Comparison of ENCODE assay signal across 26 cellular contexts in the genomic region with DNA sequence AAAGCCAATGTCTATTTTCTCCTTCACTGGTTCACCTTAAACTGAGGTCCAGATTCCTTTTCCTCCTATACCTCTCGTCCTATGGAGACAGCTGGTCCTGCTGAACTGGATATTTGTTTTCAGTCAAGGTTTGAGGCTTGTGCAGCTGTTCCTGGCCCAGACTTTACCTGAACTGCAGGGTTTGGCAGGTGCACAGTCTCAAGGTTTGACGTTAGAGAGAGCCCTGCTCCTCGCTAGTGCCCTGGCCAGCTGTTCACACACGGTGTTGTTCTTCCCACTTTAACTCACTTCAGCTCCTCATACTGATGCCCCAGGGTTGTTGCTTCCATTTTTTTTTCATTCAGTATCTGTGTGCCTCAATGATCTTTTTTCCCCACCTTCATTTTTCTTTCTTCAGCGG.
DNase-seq lines count a peak whose midpoint lies in the region; ATAC-seq and TF ChIP-seq lines count a peak whose summit lies in the region.
"Had no signal": no experiment of that assay in that cellular context is flagged by ENCODE, and none has a peak within 500 bp of the region (broad histone marks: within the 10 kb centered on the region; RNA-seq: fewer than 3 reads in every experiment).

No MANE protein-coding gene starts in this region.

- no peaks in the 10 kb centered on the region for H4K20me1 ChIP-seq in hepatocyte (ENCODE audit: insufficient read depth, poor library complexity, severe bottlenecking)
- H4K20me1 ChIP-seq: BLaER1 had no signal

- DNase-seq in DMS53 treated with DMSO at 0.1 percent for 48 hours (lab: John Stamatoyannopoulos, UW; ENCODE audit: unreplicated experiment), result peak; percentile 97
- peak; percentile 85 for DNase-seq in NCI-H2029 (lab: John Stamatoyannopoulos, UW)
- peak; percentile 69 for DNase-seq in NCI-H526 treated with DMSO at 0.1 percent for 48 hours (lab: John Stamatoyannopoulos, UW)
- DNase-seq in hepatocyte (ENCODE audit: low spot score), result no peak
- DNase-seq in hepatic stellate cell (ENCODE audit: low spot score), result no peak
- no peak for DNase-seq in activated CD8-positive, alpha-beta T cell treated with anti-CD3 and anti-CD28 coated beads for 36 hours
- DNase-seq in upper lobe of right lung, result no peak
- DNase-seq: activated CD4-positive, alpha-beta T cell treated with anti-CD3 and anti-CD28 coated beads for 1 hour; activated effector memory CD4-positive, alpha-beta T cell treated with anti-CD3 and anti-CD28 coated beads, Interleukin-2, amount 50 U/mL, for 16 hours; activated naive CD8-positive, alpha-beta T cell treated with anti-CD3 and anti-CD28 coated beads, Interleukin-2, amount 10 ng/mL, durations not matched to agents 7 days and 5 days; Caco-2; cortex of kidney; foreskin fibroblast; heart left ventricle; NCI-H1436; NCI-H524 treated with DMSO at 0.1 percent for 48 hours; nephron progenitor cell; stimulated activated CD4-positive, alpha-beta T cell treated with anti-CD3 and anti-CD28 coated beads, Interleukin-2, amount 100 ng/mL, for 24 hours; T-helper 17 cell had no signal

- peak overlapping the region; percentile 25 for H3K27ac ChIP-seq in hepatocyte
- H3K27ac ChIP-seq in upper lobe of right lung, result no peak overlapping the region
- H3K27ac ChIP-seq: BLaER1, heart left ventricle, pancreas, right atrium auricular region, tibial nerve had no signal

- no peaks in the 10 kb centered on the region for H3K79me2 ChIP-seq in hepatocyte

- H3K27me3 ChIP-seq in hepatocyte (peaks cover 9% of the 10 kb centered on the region), upper lobe of right lung (peaks cover 4% of the 10 kb centered on the region)
- H3K27me3 ChIP-seq: BLaER1, heart left ventricle, right atrium auricular region, tibial nerve had no signal

- H3K36me3 Mint-ChIP-seq in activated CD8-positive, alpha-beta T cell treated with anti-CD3 and anti-CD28 coated beads for 36 hours (ENCODE audit: low read depth), result no peaks in the 10 kb centered on the region
- H3K36me3 Mint-ChIP-seq: activated naive CD8-positive, alpha-beta T cell treated with anti-CD3 and anti-CD28 coated beads, Interleukin-2, amount 10 ng/mL, durations not matched to agents 7 days and 5 days had no signal

- H3K4me1 ChIP-seq in hepatocyte (ENCODE audit: insufficient read depth), result peaks cover 30% of the 10 kb centered on the region
- no peaks in the 10 kb centered on the region for H3K4me1 ChIP-seq in upper lobe of right lung
- H3K4me1 ChIP-seq: Caco-2, pancreas had no signal

- no peaks in the 10 kb centered on the region for H3K9me3 Mint-ChIP-seq in activated CD8-positive, alpha-beta T cell treated with anti-CD3 and anti-CD28 coated beads for 36 hours
- H3K9me3 Mint-ChIP-seq: activated naive CD8-positive, alpha-beta T cell treated with anti-CD3 and anti-CD28 coated beads, Interleukin-2, amount 10 ng/mL, durations not matched to agents 7 days and 5 days; endodermal cell; nephron progenitor cell had no signal

- ATAC-seq in activated CD8-positive, alpha-beta T cell treated with anti-CD3 and anti-CD28 coated beads for 36 hours, result no peak
- no peak for ATAC-seq in upper lobe of right lung
- ATAC-seq: esophagus mucosa, HCT116, heart left ventricle, T-helper 17 cell had no signal

- peaks cover 9% of the 10 kb centered on the region for H3K4me1 Mint-ChIP-seq in activated CD8-positive, alpha-beta T cell treated with anti-CD3 and anti-CD28 coated beads for 36 hours (ENCODE audit: low read depth)

- H3K27ac Mint-ChIP-seq in activated CD8-positive, alpha-beta T cell treated with anti-CD3 and anti-CD28 coated beads for 36 hours, result no peak overlapping the region
- H3K27ac Mint-ChIP-seq: activated naive CD8-positive, alpha-beta T cell treated with anti-CD3 and anti-CD28 coated beads, Interleukin-2, amount 10 ng/mL, durations not matched to agents 7 days and 5 days; endodermal cell; nephron progenitor cell; T-helper 17 cell had no signal

- H3K4me2 ChIP-seq in hepatocyte, result no peak overlapping the region
- H3K4me2 ChIP-seq: BLaER1 had no signal

- CTCF ChIA-PET in activated CD8-positive, alpha-beta T cell treated with anti-CD3 and anti-CD28 coated beads for 36 hours (lab: Charles Lee), result no interaction called here

- no peak overlapping the region for H3K4me3 ChIP-seq in hepatocyte
- H3K4me3 ChIP-seq in upper lobe of right lung, result no peak overlapping the region
- H3K4me3 ChIP-seq: BLaER1, heart left ventricle, pancreas, right atrium auricular region, tibial nerve had no signal

- no peak overlapping the region for H3K4me3 Mint-ChIP-seq in activated CD8-positive, alpha-beta T cell treated with anti-CD3 and anti-CD28 coated beads for 36 hours
- H3K4me3 Mint-ChIP-seq: activated naive CD8-positive, alpha-beta T cell treated with anti-CD3 and anti-CD28 coated beads, Interleukin-2, amount 10 ng/mL, durations not matched to agents 7 days and 5 days; endodermal cell; nephron progenitor cell; T-helper 17 cell had no signal

- H3K27me3 Mint-ChIP-seq in activated CD8-positive, alpha-beta T cell treated with anti-CD3 and anti-CD28 coated beads for 36 hours, result peaks cover 25% of the 10 kb centered on the region

- H3K9me3 ChIP-seq in hepatocyte (ENCODE audit: low read depth) (no peaks in the 10 kb centered on the region), upper lobe of right lung (no peaks in the 10 kb centered on the region)
- H3K9me3 ChIP-seq: BLaER1, Caco-2, heart left ventricle, pancreas, right atrium auricular region, tibial nerve had no signal

- POLR2A ChIA-PET in activated CD8-positive, alpha-beta T cell treated with anti-CD3 and anti-CD28 coated beads for 36 hours (lab: Charles Lee), result no interaction called here

- intact Hi-C loops in activated CD8-positive, alpha-beta T cell treated with anti-CD3 and anti-CD28 coated beads for 36 hours (cut with micrococcal nuclease), result no loop called here
- intact Hi-C loops in upper lobe of right lung (cut with DNase I), result no loop called here

- H3K36me3 ChIP-seq in hepatocyte (replicated peaks; ENCODE audit: insufficient read depth, low read depth) (no peaks in the 10 kb centered on the region), upper lobe of right lung (no peaks in the 10 kb centered on the region)
- H3K36me3 ChIP-seq: BLaER1, pancreas had no signal

- TF ChIP-seq CTCF in hepatocyte (IDR thresholded peaks at IDR 0.05; ENCODE audit: poor library complexity), result no peak
- no peak for TF ChIP-seq CTCF in activated CD8-positive, alpha-beta T cell treated with anti-CD3 and anti-CD28 coated beads for 36 hours (IDR thresholded peaks at IDR 0.05)
- no peak for TF ChIP-seq CTCF in upper lobe of right lung (IDR thresholded peaks at IDR 0.05)

- H3K9me2 ChIP-seq in hepatocyte (replicated peaks; ENCODE audit: insufficient read depth), result no peaks in the 10 kb centered on the region

- no peak overlapping the region for H2AFZ ChIP-seq in hepatocyte

- WGBS in hepatocyte (ENCODE audit: low lambda C conversion rate, missing lambda C conversion rate), result 80% methylated on average over 5 of the region's 5 CpGs

Comparison
In these comparisons a context has a peak if more than half of its experiments do, and no peak if none do; other contexts are left out.
1. DNase-seq: peak in DMS53 treated with DMSO at 0.1 percent for 48 hours (single experiment), NCI-H2029 (single experiment) and NCI-H526 treated with DMSO at 0.1 percent for 48 hours (single experiment); none in hepatocyte (single experiment), hepatic stellate cell (single experiment), activated CD8-positive, alpha-beta T cell treated with anti-CD3 and anti-CD28 coated beads for 36 hours (single experiment) and upper lobe of right lung (single experiment).